Comparison of ENCODE assay signal across 10 cellular contexts in genomic region chr15:29571728-29572454, GRCh38.
DNase-seq lines count a peak whose midpoint lies in the region; ATAC-seq and TF ChIP-seq lines count a peak whose summit lies in the region.
"Had no signal": no experiment of that assay in that cellular context is flagged by ENCODE, and none has a peak within 500 bp of the region (broad histone marks: within the 10 kb centered on the region; RNA-seq: fewer than 3 reads in every experiment).

No MANE protein-coding gene starts in this region.

- no peak for TF ChIP-seq POLR2A in esophagus squamous epithelium (IDR thresholded peaks at IDR 0.05)

- H3K9me3 ChIP-seq in HUES64 (ENCODE audit: insufficient read depth, low read depth, low read length) (no peaks in the 10 kb centered on the region), esophagus squamous epithelium (no peaks in the 10 kb centered on the region)
- no peaks in the 10 kb centered on the region for H3K9me3 ChIP-seq in naive thymus-derived CD4-positive, alpha-beta T cell (ENCODE audit: control insufficient read depth in 2 of 3, low read length in 3 of 3)

- H3K4me3 Mint-ChIP-seq in naive thymus-derived CD4-positive, alpha-beta T cell: peak overlapping the region in 8 of 10 donors; percentile 23 to 74 (median 54)
- H3K4me3 Mint-ChIP-seq: T-helper 2 cell treated with Interferon-gamma antibody and Interleukin-4, amounts not matched to agents 5 μg/mL and 100 μg/mL, for 36 hours had no signal

- no peak overlapping the region for H3K27ac ChIP-seq in HUES64 (ENCODE audit: low read depth, low read length)
- H3K27ac ChIP-seq in coronary artery: no peak overlapping the region
- no peak overlapping the region for H3K27ac ChIP-seq in naive thymus-derived CD4-positive, alpha-beta T cell (ENCODE audit: low read depth, low read length)
- no peak overlapping the region for H3K27ac ChIP-seq in esophagus squamous epithelium

- peaks cover 0 to 16% (median 12%) of the 10 kb centered on the region in 7 donors for H3K4me1 Mint-ChIP-seq in naive thymus-derived CD4-positive, alpha-beta T cell

- intact Hi-C loops in naive thymus-derived CD4-positive, alpha-beta T cell (cut with micrococcal nuclease): no loop called here
- intact Hi-C loops in esophagus squamous epithelium (cut with DNase I): no loop called here

- H3K9ac ChIP-seq in HUES64 (ENCODE audit: low read depth, low read length): no peak overlapping the region

- DNase-seq in Caki2 (ENCODE audit: low read depth) (peak; percentile 2), coronary artery (ENCODE audit: low spot score) (no peak), esophagus squamous epithelium (lab: John Stamatoyannopoulos, UW) (no peak), GOT3 (lab: John Stamatoyannopoulos, UW) (no peak)
- no peak for DNase-seq in naive thymus-derived CD4-positive, alpha-beta T cell
- DNase-seq: cortex of kidney had no signal

- CTCF ChIA-PET in naive thymus-derived CD4-positive, alpha-beta T cell (lab: Charles Lee): no interaction called here

- peak overlapping the region in 1 of 9 donors; percentile 25 for H3K27ac Mint-ChIP-seq in naive thymus-derived CD4-positive, alpha-beta T cell
- H3K27ac Mint-ChIP-seq: T-helper 2 cell treated with Interferon-gamma antibody and Interleukin-4, amounts not matched to agents 5 μg/mL and 100 μg/mL, for 36 hours had no signal

- H3K27me3 ChIP-seq in HUES64 (ENCODE audit: insufficient read depth, low read length) (peaks cover 49% of the 10 kb centered on the region), esophagus squamous epithelium (peaks cover 0 to 87% (median 4%) of the 10 kb centered on the region in 4 donors)
- peaks cover 4 to 7% of the 10 kb centered on the region in 2 donors for H3K27me3 ChIP-seq in naive thymus-derived CD4-positive, alpha-beta T cell (ENCODE audit: control insufficient read depth in 2 of 2, insufficient read depth in 2 of 2, low read length in 2 of 2)

- no peak for ATAC-seq in naive thymus-derived CD4-positive, alpha-beta T cell
- ATAC-seq in HG02642 (IDR thresholded peaks at IDR 0.05; ENCODE audit: poor library complexity, unreplicated experiment) (no peak), GM19397 (IDR thresholded peaks at IDR 0.05; ENCODE audit: unreplicated experiment) (no peak)

- TF ChIP-seq CTCF in coronary artery (IDR thresholded peaks at IDR 0.05) (no peak), esophagus squamous epithelium (IDR thresholded peaks at IDR 0.05) (no peak)

- H3K27me3 Mint-ChIP-seq in naive thymus-derived CD4-positive, alpha-beta T cell: peaks cover 69 to 79% (median 76%) of the 10 kb centered on the region in 5 donors

- POLR2A ChIA-PET in naive thymus-derived CD4-positive, alpha-beta T cell (lab: Charles Lee): no interaction called here

- H3K4me1 ChIP-seq in HUES64 (ENCODE audit: insufficient read depth, low read length): peaks cover 22% of the 10 kb centered on the region
- no peaks in the 10 kb centered on the region for H3K4me1 ChIP-seq in naive thymus-derived CD4-positive, alpha-beta T cell (ENCODE audit: control insufficient read depth in 2 of 2, insufficient read depth in 2 of 2, low read length in 2 of 2)
- H3K4me1 ChIP-seq in esophagus squamous epithelium: peaks cover 4 to 20% (median 7%) of the 10 kb centered on the region in 3 donors

- H3K4me3 ChIP-seq in HUES64 (ENCODE audit: low read length) (peak overlapping the region; percentile 61), coronary artery (peak overlapping the region; percentile 71), esophagus squamous epithelium (peak overlapping the region in 1 of 4 donors; percentile 61)
- no peak overlapping the region for H3K4me3 ChIP-seq in naive thymus-derived CD4-positive, alpha-beta T cell (ENCODE audit: low read length)

- 10% methylated on average over 16 of the region's 16 CpGs for WGBS in HUES64
- 8 to 12% methylated on average over 16 of the region's 16 CpGs for WGBS in esophagus squamous epithelium, 2 donors

- peaks cover 0 to 9% (median 2%) of the 10 kb centered on the region in 11 donors for H3K9me3 Mint-ChIP-seq in naive thymus-derived CD4-positive, alpha-beta T cell
- H3K9me3 Mint-ChIP-seq: T-helper 2 cell treated with Interferon-gamma antibody and Interleukin-4, amounts not matched to agents 5 μg/mL and 100 μg/mL, for 36 hours had no signal

- H3K36me3 Mint-ChIP-seq in naive thymus-derived CD4-positive, alpha-beta T cell: peaks cover 0 to 4% (median 3%) of the 10 kb centered on the region in 5 donors

- H3K36me3 ChIP-seq in HUES64 (ENCODE audit: insufficient read depth, low read length) (no peaks in the 10 kb centered on the region), esophagus squamous epithelium (no peaks in the 10 kb centered on the region)
- H3K36me3 ChIP-seq in naive thymus-derived CD4-positive, alpha-beta T cell (ENCODE audit: control insufficient read depth in 2 of 3, insufficient read depth in 3 of 3, low read length in 3 of 3): no peaks in the 10 kb centered on the region

- in situ Hi-C loops in Caki2 (cut with HindIII; ENCODE audit: low pct_unique_long_range_greater_than_20kb, low sequenced_read_pairs): no loop called here
